35 cellular contexts compared by ENCODE assay signal in the genomic region with DNA sequence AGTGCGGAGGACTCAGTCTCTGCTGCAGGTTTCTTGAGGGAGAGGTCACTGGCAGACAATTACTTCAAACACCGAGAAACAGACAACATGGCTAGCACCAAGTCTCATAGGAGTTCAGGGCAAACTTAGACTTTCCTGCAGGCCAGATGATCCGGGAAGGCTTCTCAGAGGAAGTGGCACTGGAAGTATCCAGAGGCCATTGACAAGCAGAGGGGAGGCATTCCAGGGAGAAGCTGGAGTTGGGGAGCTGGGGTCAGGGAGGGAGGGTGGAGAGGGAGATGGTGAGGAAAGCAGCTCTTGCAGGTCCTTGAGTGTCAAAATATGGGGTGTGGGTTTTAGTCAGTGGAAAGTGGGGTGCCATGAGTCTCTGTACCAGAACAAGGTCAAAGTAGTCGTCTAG.
"Had no signal": no experiment of that assay in that cellular context is flagged by ENCODE, and none has a peak within 500 bp of the region (broad histone marks: within the 10 kb centered on the region; RNA-seq: fewer than 3 reads in every experiment).

No MANE protein-coding gene starts in this region.

- DNase-seq: activated B cell treated with CpG ODN at 0.5 μM for 24 hours; activated CD4-positive, alpha-beta T cell treated with anti-CD3 and anti-CD28 coated beads for 48 hours; activated CD4-positive, alpha-beta T cell treated with anti-CD3 and anti-CD28 coated beads, Interleukin-2, amount 50 U/mL, for 1 hour; activated CD4-positive, alpha-beta T cell treated with anti-CD3 and anti-CD28 coated beads, Interleukin-2, amount 50 U/mL, for 48 hours; activated CD8-positive, alpha-beta memory T cell treated with anti-CD3 and anti-CD28 coated beads, Interleukin-2, amount 50 U/mL, for 48 hours; activated effector memory CD4-positive, alpha-beta T cell treated with Interleukin-2 at 50 U/mL for 16 hours; activated gamma-delta T cell treated with Interleukin-2 at 50 U/mL for 16 hours; activated naive CD4-positive, alpha-beta T cell treated with Interleukin-2 at 50 U/mL for 16 hours; activated naive CD8-positive, alpha-beta T cell treated with anti-CD3 and anti-CD28 coated beads for 36 hours; activated naive CD8-positive, alpha-beta T cell treated with anti-CD3 and anti-CD28 coated beads, Interleukin-2, amount 50 U/mL, for 24 hours; activated T-cell treated with anti-CD3 and anti-CD28 coated beads for 4 hours; activated T-cell treated with anti-CD3 and anti-CD28 coated beads, Interleukin-2, amount 50 U/mL, for 24 hours; adrenal gland; amygdala; aorta; dorsolateral prefrontal cortex; effector memory CD4-positive, alpha-beta T cell; erythroblast; foreskin keratinocyte; gastrocnemius medialis; glutamatergic neuron; heart left ventricle; T-helper 1 cell; T-helper 17 cell; T1000; WERI-Rb-1 had no signal

- H3K27ac Mint-ChIP-seq: activated B cell treated with CpG ODN at 0.5 μM for 24 hours; activated naive CD4-positive, alpha-beta T cell treated with anti-CD3 and anti-CD28 coated beads, Interleukin-2, amount 50 U/mL, for 24 hours; activated naive CD8-positive, alpha-beta T cell treated with anti-CD3 and anti-CD28 coated beads for 36 hours; activated naive CD8-positive, alpha-beta T cell treated with anti-CD3 and anti-CD28 coated beads, Interleukin-2, amount 50 U/mL, for 24 hours; activated T-cell treated with anti-CD3 and anti-CD28 coated beads, Interleukin-2, amount 50 U/mL, for 24 hours; activated T-helper 17 cell treated with anti-CD3 and anti-CD28 coated beads, Interleukin-2, amount 50 U/mL, for 72 hours; dendritic cell treated with granulocyte-macrophage colony-stimulating factor and Interleukin-4, amounts not matched to agents 40 ng/mL and 50 ng/mL, for 4 days; T-helper 17 cell; T-helper 2 cell treated with Interferon-gamma antibody and Interleukin-4, amounts not matched to agents 5 μg/mL and 100 μg/mL, for 36 hours had no signal

- H3K4me1 ChIP-seq: adrenal gland, breast epithelium, gastrocnemius medialis had no signal

- ATAC-seq: activated CD4-positive, CD25-positive, alpha-beta regulatory T cell treated with anti-CD3 and anti-CD28 coated beads, Interleukin-2, amount 50 U/mL, for 24 hours; activated naive CD8-positive, alpha-beta T cell treated with anti-CD3 and anti-CD28 coated beads, Interleukin-2, amount 50 U/mL, for 24 hours; activated T-helper 17 cell treated with anti-CD3 and anti-CD28 coated beads, Interleukin-2, amount 50 U/mL, for 72 hours; foreskin keratinocyte; gastrocnemius medialis; heart left ventricle; T-helper 17 cell had no signal

- H3K9me3 ChIP-seq: adrenal gland, breast epithelium, esophagus muscularis mucosa, gastrocnemius medialis, heart left ventricle had no signal

- H3K4me3 ChIP-seq: adrenal gland, coronary artery, esophagus muscularis mucosa, gastrocnemius medialis, heart left ventricle had no signal

- H3K27ac ChIP-seq: adrenal gland, coronary artery, dorsolateral prefrontal cortex, esophagus muscularis mucosa, foreskin keratinocyte, gastrocnemius medialis, heart left ventricle, WERI-Rb-1 had no signal

- H3K27me3 Mint-ChIP-seq: dendritic cell treated with granulocyte-macrophage colony-stimulating factor and Interleukin-4, amounts not matched to agents 40 ng/mL and 50 ng/mL, for 4 days had no signal

- H3K36me3 Mint-ChIP-seq: activated naive CD4-positive, alpha-beta T cell treated with anti-CD3 and anti-CD28 coated beads, Interleukin-2, amount 50 U/mL, for 24 hours; activated naive CD8-positive, alpha-beta T cell treated with anti-CD3 and anti-CD28 coated beads for 36 hours had no signal

- H3K27me3 ChIP-seq: adrenal gland, breast epithelium, esophagus muscularis mucosa, foreskin keratinocyte had no signal

- H3K9me3 Mint-ChIP-seq: activated B cell treated with CpG ODN at 0.5 μM for 24 hours; activated naive CD4-positive, alpha-beta T cell treated with anti-CD3 and anti-CD28 coated beads, Interleukin-2, amount 50 U/mL, for 24 hours; activated naive CD8-positive, alpha-beta T cell treated with anti-CD3 and anti-CD28 coated beads for 36 hours; activated naive CD8-positive, alpha-beta T cell treated with anti-CD3 and anti-CD28 coated beads, Interleukin-2, amount 50 U/mL, for 24 hours; activated T-cell treated with anti-CD3 and anti-CD28 coated beads, Interleukin-2, amount 50 U/mL, for 24 hours; activated T-helper 17 cell treated with anti-CD3 and anti-CD28 coated beads, Interleukin-2, amount 50 U/mL, for 72 hours; central memory CD8-positive, alpha-beta T cell; dendritic cell treated with granulocyte-macrophage colony-stimulating factor and Interleukin-4, amounts not matched to agents 40 ng/mL and 50 ng/mL, for 4 days; T-helper 2 cell treated with Interferon-gamma antibody and Interleukin-4, amounts not matched to agents 5 μg/mL and 100 μg/mL, for 36 hours had no signal

- H3K36me3 ChIP-seq: adrenal gland, breast epithelium, esophagus muscularis mucosa, gastrocnemius medialis, heart left ventricle, WERI-Rb-1 had no signal

- H3K4me1 Mint-ChIP-seq: activated B cell treated with CpG ODN at 0.5 μM for 24 hours; activated naive CD4-positive, alpha-beta T cell treated with anti-CD3 and anti-CD28 coated beads, Interleukin-2, amount 50 U/mL, for 24 hours; activated naive CD8-positive, alpha-beta T cell treated with anti-CD3 and anti-CD28 coated beads for 36 hours; activated naive CD8-positive, alpha-beta T cell treated with anti-CD3 and anti-CD28 coated beads, Interleukin-2, amount 50 U/mL, for 24 hours; activated T-helper 17 cell treated with anti-CD3 and anti-CD28 coated beads, Interleukin-2, amount 50 U/mL, for 72 hours; central memory CD8-positive, alpha-beta T cell; T-helper 17 cell had no signal

- H3K4me3 Mint-ChIP-seq: activated B cell treated with CpG ODN at 0.5 μM for 24 hours; activated naive CD4-positive, alpha-beta T cell treated with anti-CD3 and anti-CD28 coated beads, Interleukin-2, amount 50 U/mL, for 24 hours; activated naive CD8-positive, alpha-beta T cell treated with anti-CD3 and anti-CD28 coated beads for 36 hours; activated naive CD8-positive, alpha-beta T cell treated with anti-CD3 and anti-CD28 coated beads, Interleukin-2, amount 50 U/mL, for 24 hours; activated T-cell treated with anti-CD3 and anti-CD28 coated beads, Interleukin-2, amount 50 U/mL, for 24 hours; activated T-helper 17 cell treated with anti-CD3 and anti-CD28 coated beads, Interleukin-2, amount 50 U/mL, for 72 hours; central memory CD8-positive, alpha-beta T cell; dendritic cell treated with granulocyte-macrophage colony-stimulating factor and Interleukin-4, amounts not matched to agents 40 ng/mL and 50 ng/mL, for 4 days; T-helper 17 cell; T-helper 2 cell treated with Interferon-gamma antibody and Interleukin-4, amounts not matched to agents 5 μg/mL and 100 μg/mL, for 36 hours had no signal
